8 cellular contexts compared by ENCODE assay signal in the genomic region with DNA sequence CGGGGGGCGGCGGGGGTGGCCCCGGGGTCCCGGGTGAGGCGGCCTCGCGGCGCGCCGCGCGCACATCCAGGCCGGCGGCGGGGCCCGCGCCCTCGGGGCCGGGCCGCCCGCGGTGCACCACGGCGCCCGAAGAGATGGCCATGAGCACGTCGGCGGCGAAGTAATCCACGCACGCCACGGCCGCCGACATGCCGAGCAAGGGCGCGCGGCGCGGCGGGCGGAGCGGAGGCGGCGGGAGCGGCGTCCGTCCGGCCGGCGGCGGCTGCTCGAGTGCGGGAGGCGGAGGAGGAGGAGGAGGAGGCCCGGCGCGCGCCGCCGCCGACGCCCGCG. TPM values are rescaled to one million over a fixed set of nuclear protein-coding genes. Genes with fewer than 3 reads are reported as not detected.
DNase-seq lines count a peak whose midpoint lies in the region; ATAC-seq and TF ChIP-seq lines count a peak whose summit lies in the region.

A gene (minus strand): TSS at position 272 of the 330 bp plus-strand sequence. CDS start 82 bp downstream, at position 190.

- no peaks in the 10 kb centered on the region for H3K27me3 Mint-ChIP-seq in CD4-positive, alpha-beta T cell
- no peaks in the 10 kb centered on the region for H3K27me3 Mint-ChIP-seq in memory B cell

- no peak for TF ChIP-seq CTCF in CD4-positive, alpha-beta T cell (IDR thresholded peaks at IDR 0.05)
- TF ChIP-seq CTCF in body of pancreas (IDR thresholded peaks at IDR 0.05): no peak
- TF ChIP-seq CTCF in vagina (IDR thresholded peaks at IDR 0.05): no peak

- POLR2A ChIA-PET in CD4-positive, alpha-beta T cell (lab: Charles Lee): no interaction called here

- H3K4me3 Mint-ChIP-seq in CD4-positive, alpha-beta T cell: peak within 1 kb of the TSS; percentile 99
- H3K4me3 Mint-ChIP-seq in memory B cell: peak within 1 kb of the TSS; percentile 97

- H3K27me3 ChIP-seq in CD4-positive, alpha-beta T cell (ENCODE audit: control insufficient read depth, insufficient read depth, low read length): no peaks in the 10 kb centered on the region
- no peaks in the 10 kb centered on the region for H3K27me3 ChIP-seq in body of pancreas
- H3K27me3 ChIP-seq in vagina: no peaks in the 10 kb centered on the region

- DNase-seq in CD4-positive, alpha-beta T cell: peak in 1 of 10 experiments; percentile 15
- no peak for DNase-seq in body of pancreas
- peak in 1 of 2 donors; percentile 63 for DNase-seq in memory B cell (ENCODE audit: low spot score in 2 of 2)
- DNase-seq in vagina (ENCODE audit: extremely low spot score in 2 of 2): no peak
- no peak for DNase-seq in NCI-H2171 (lab: John Stamatoyannopoulos, UW)
- no peak for DNase-seq in NCI-H146 treated with DMSO at 0.1 percent for 48 hours (lab: John Stamatoyannopoulos, UW; ENCODE audit: unreplicated experiment)

- H3K4me3 ChIP-seq in body of pancreas (peak within 1 kb of the TSS; percentile 62 to 66), vagina (peak within 1 kb of the TSS; percentile 73 to 76)

- H3K36me3 ChIP-seq in body of pancreas (replicated peaks in 1 of 2; ENCODE audit: insufficient read depth in 1 of 2, low read depth in 2 of 2) (no peaks in the 10 kb centered on the region), vagina (no peaks in the 10 kb centered on the region)

- 1% methylated on average over 20 of the region's 66 CpGs; no CpG with 5 or more reads in 1 of the 2 donors for WGBS in body of pancreas, 2 donors

- no peaks in the 10 kb centered on the region for H3K9me3 Mint-ChIP-seq in CD4-positive, alpha-beta T cell
- no peaks in the 10 kb centered on the region for H3K9me3 Mint-ChIP-seq in memory B cell

- H3K27ac ChIP-seq in CD4-positive, alpha-beta T cell (ENCODE audit: low read depth, low read length): peak within 1 kb of the TSS; percentile 74
- peak within 1 kb of the TSS; percentile 48 to 92 (median 78) for H3K27ac ChIP-seq in body of pancreas
- H3K27ac ChIP-seq in vagina: peak within 1 kb of the TSS; percentile 82

- no peaks in the 10 kb centered on the region for H3K9me3 ChIP-seq in CD4-positive, alpha-beta T cell (ENCODE audit: control insufficient read depth, low read length)
- H3K9me3 ChIP-seq in body of pancreas (no peaks in the 10 kb centered on the region), vagina (no peaks in the 10 kb centered on the region)

- H3K4me1 Mint-ChIP-seq in CD4-positive, alpha-beta T cell (ENCODE audit: low read depth): peaks cover 44% of the 10 kb centered on the region
- peaks cover 26% of the 10 kb centered on the region for H3K4me1 Mint-ChIP-seq in memory B cell

- intact Hi-C loops in CD4-positive, alpha-beta T cell (cut with DNase I, micrococcal nuclease): loop anchor here (2.0 to 5.0 kb wide), 3 partner anchors 14 to 234 kb away; a partner anchor contains a TSS
- intact Hi-C loops in body of pancreas (cut with DNase I): no loop called here
- intact Hi-C loops in vagina (cut with DNase I): no loop called here

- peak within 1 kb of the TSS; percentile 96 for H3K27ac Mint-ChIP-seq in CD4-positive, alpha-beta T cell
- H3K27ac Mint-ChIP-seq in memory B cell: peak within 1 kb of the TSS; percentile 97

- TF ChIP-seq POLR2A in body of pancreas (IDR thresholded peaks at IDR 0.05) (no peak), vagina (IDR thresholded peaks at IDR 0.05) (peak in 1 of 2 donors; percentile 66)

- peak; percentile 0 for ATAC-seq in CD4-positive, alpha-beta T cell (ENCODE audit: poor library complexity)
- ATAC-seq in HG02759 (IDR thresholded peaks at IDR 0.05; ENCODE audit: unreplicated experiment) (peak; percentile 1), body of pancreas (no peak), memory B cell (ENCODE audit: low read depth) (peak; percentile 0), GM21529 (IDR thresholded peaks at IDR 0.05; ENCODE audit: unreplicated experiment) (no peak)

- CTCF ChIA-PET in CD4-positive, alpha-beta T cell (lab: Charles Lee): no interaction called here

- H3K36me3 Mint-ChIP-seq in CD4-positive, alpha-beta T cell (ENCODE audit: low read depth): peaks cover 16% of the 10 kb centered on the region
- H3K36me3 Mint-ChIP-seq in memory B cell: no peaks in the 10 kb centered on the region

- peaks cover 48% of the 10 kb centered on the region for H3K4me1 ChIP-seq in body of pancreas
- peaks cover 53% of the 10 kb centered on the region for H3K4me1 ChIP-seq in vagina

RNA-seq across cellular contexts. Expression of the gene that starts here (rescaled TPM):
- total RNA-seq in CD4-positive, alpha-beta T cell: 10 to 100 TPM; 83.8 to 89.2 TPM
- total RNA-seq in body of pancreas (1 to 10 TPM; 2.3 to 3.6 TPM), vagina (7.6 TPM)

Comparison
In these comparisons a context has a peak if more than half of its experiments do, and no peak if none do; other contexts are left out.
1. ATAC-seq: peak in CD4-positive, alpha-beta T cell (single experiment), HG02759 (single experiment) and memory B cell (single experiment); none in body of pancreas (single experiment) and GM21529 (single experiment).
2. intact Hi-C loops: an anchor here in CD4-positive, alpha-beta T cell (2.0 to 5.0 kb wide); none called in body of pancreas and vagina.
3. Peak in every context shown above with its lines, with median percentiles within 50 percentile points of each other: H3K27ac ChIP-seq.